9 cellular contexts compared by ENCODE assay signal in the genomic region with DNA sequence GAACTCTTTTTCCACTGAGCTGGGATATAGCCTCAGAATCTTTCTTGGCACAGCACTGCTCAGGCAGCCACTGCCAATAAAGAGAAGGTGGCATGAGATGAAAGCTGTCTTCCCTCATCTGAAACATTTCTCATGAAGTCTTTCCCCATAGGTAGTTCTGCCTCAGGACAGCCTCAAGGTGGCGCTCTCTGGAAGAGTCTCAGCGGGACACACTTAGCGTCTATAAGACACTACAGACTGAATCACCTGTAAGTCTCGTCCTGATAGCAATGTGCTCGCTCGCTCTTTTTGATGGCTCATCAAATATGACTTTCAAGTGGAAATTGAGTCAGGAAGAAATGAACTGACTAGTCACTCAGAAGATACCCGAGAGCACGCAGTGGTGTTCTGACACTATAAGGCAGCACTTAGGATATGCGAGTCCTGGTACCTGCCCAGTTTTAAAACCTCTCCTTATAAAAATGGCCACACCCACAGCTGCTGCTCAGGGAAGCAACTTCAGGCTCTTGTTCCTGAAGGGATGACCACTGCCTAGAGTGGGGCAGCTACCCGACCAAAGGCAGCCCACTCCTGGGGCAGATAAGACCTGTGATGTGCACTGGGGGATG.
DNase-seq lines count a peak whose midpoint lies in the region; ATAC-seq and TF ChIP-seq lines count a peak whose summit lies in the region.
"Had no signal": no experiment of that assay in that cellular context is flagged by ENCODE, and none has a peak within 500 bp of the region (broad histone marks: within the 10 kb centered on the region; RNA-seq: fewer than 3 reads in every experiment).

No MANE protein-coding gene starts in this region.

- H3K36me3 ChIP-seq in PC-9 (ENCODE audit: low read depth), result no peaks in the 10 kb centered on the region

- H3K27ac ChIP-seq in CD4-positive, alpha-beta T cell (ENCODE audit: low read depth, low read length), result no peak overlapping the region
- no peak overlapping the region for H3K27ac ChIP-seq in PC-9

- peak in 8 of 10 experiments; percentile 11 to 46 (median 21) for DNase-seq in CD4-positive, alpha-beta T cell
- DNase-seq in HFF-Myc (ENCODE audit: extremely low read depth, low read depth) (no peak), PC-9 (no peak), iris pigment epithelial cell (ENCODE audit: low read depth) (peak; percentile 70), NCI-H1436 (lab: John Stamatoyannopoulos, UW) (no peak)
- DNase-seq in activated naive CD8-positive, alpha-beta T cell treated with anti-CD3 and anti-CD28 coated beads, Interleukin-2, amount 10 ng/mL, durations not matched to agents 7 days and 5 days, result peak; percentile 43
- DNase-seq in stimulated activated CD8-positive, alpha-beta memory T cell treated with anti-CD3 and anti-CD28 coated beads, Interleukin-4, amount 100 ng/mL, for 24 hours (ENCODE audit: low read depth), result peak; percentile 17

- no peaks in the 10 kb centered on the region for H3F3A ChIP-seq in PC-9 (ENCODE audit: insufficient read depth, low read depth)

- no peaks in the 10 kb centered on the region for H3K79me2 ChIP-seq in PC-9 (ENCODE audit: low read depth)

- POLR2A ChIA-PET in CD4-positive, alpha-beta T cell (lab: Charles Lee), result no interaction called here
- POLR2A ChIA-PET in PC-9 (lab: Charles Lee; ENCODE audit: unreplicated experiment), result interaction anchor here (0.6 kb wide), 1 partner anchor 23 kb away, joined by 3 read pairs; no protein-coding TSS in a partner anchor
- POLR2A ChIA-PET in activated naive CD8-positive, alpha-beta T cell treated with anti-CD3 and anti-CD28 coated beads, Interleukin-2, amount 10 ng/mL, durations not matched to agents 7 days and 5 days (lab: Charles Lee), result no interaction called here

- H3K4me2 ChIP-seq in PC-9, result no peak overlapping the region

- BruUV-seq in PC-9 (replicated peaks; lab: Mats Ljungman, UMichigan), result no TSS peak

- intact Hi-C loops in CD4-positive, alpha-beta T cell (cut with DNase I, micrococcal nuclease), result loop anchor here (2.0 to 10.0 kb wide), 3 partner anchors 270 to 872 kb away; no protein-coding TSS in a partner anchor
- intact Hi-C loops in PC-9 (cut with micrococcal nuclease; ENCODE audit: unreplicated experiment), result loop anchor here (10.0 kb wide), 1 partner anchor 1490 kb away; no protein-coding TSS in a partner anchor

- no peaks in the 10 kb centered on the region for H3K9me3 Mint-ChIP-seq in CD4-positive, alpha-beta T cell
- H3K9me3 Mint-ChIP-seq in activated naive CD8-positive, alpha-beta T cell treated with anti-CD3 and anti-CD28 coated beads, Interleukin-2, amount 10 ng/mL, durations not matched to agents 7 days and 5 days, result peaks cover 13% of the 10 kb centered on the region
- H3K9me3 Mint-ChIP-seq: IgD-negative memory B cell had no signal

- CTCF ChIA-PET in CD4-positive, alpha-beta T cell (lab: Charles Lee), result interaction anchor here (1.3 kb wide), 1 partner anchor 1491 kb away, joined by 3 read pairs; no protein-coding TSS in a partner anchor
- CTCF ChIA-PET in PC-9 (lab: Charles Lee), result no interaction called here

- TF ChIP-seq CTCF in CD4-positive, alpha-beta T cell (IDR thresholded peaks at IDR 0.05), result peak; percentile 37
- TF ChIP-seq CTCF in HFF-Myc (IDR thresholded peaks at IDR 0.05; ENCODE audit: low read depth, low read length, missing control alignments) (peak; percentile 60), PC-9 (conservative IDR thresholded peaks at IDR 0.05) (peak; percentile 22; the same call in 1 of the 2 replicates)

- peak overlapping the region; percentile 6 for H3K27ac Mint-ChIP-seq in CD4-positive, alpha-beta T cell
- no peak overlapping the region for H3K27ac Mint-ChIP-seq in activated naive CD8-positive, alpha-beta T cell treated with anti-CD3 and anti-CD28 coated beads, Interleukin-2, amount 10 ng/mL, durations not matched to agents 7 days and 5 days

- no peak for ATAC-seq in CD4-positive, alpha-beta T cell (ENCODE audit: poor library complexity)
- ATAC-seq in activated naive CD8-positive, alpha-beta T cell treated with anti-CD3 and anti-CD28 coated beads, Interleukin-2, amount 10 ng/mL, durations not matched to agents 7 days and 5 days (ENCODE audit: low read depth), result no peak
- ATAC-seq in GM19035 (IDR thresholded peaks at IDR 0.05; ENCODE audit: unreplicated experiment), result no peak

- H3K9me3 ChIP-seq in CD4-positive, alpha-beta T cell (ENCODE audit: control insufficient read depth, low read length), result no peaks in the 10 kb centered on the region
- H3K9me3 ChIP-seq in PC-9 (ENCODE audit: insufficient read depth, low read depth), result no peaks in the 10 kb centered on the region

- no peaks in the 10 kb centered on the region for H3K4me1 Mint-ChIP-seq in CD4-positive, alpha-beta T cell (ENCODE audit: low read depth)
- H3K4me1 Mint-ChIP-seq in activated naive CD8-positive, alpha-beta T cell treated with anti-CD3 and anti-CD28 coated beads, Interleukin-2, amount 10 ng/mL, durations not matched to agents 7 days and 5 days, result peaks cover 8% of the 10 kb centered on the region

- H3K4me3 ChIP-seq in HFF-Myc (replicated peaks; ENCODE audit: low read depth, low read length), result no peak overlapping the region
- H3K4me3 ChIP-seq in PC-9, result no peak overlapping the region

- H2AFZ ChIP-seq in PC-9, result no peak overlapping the region

- no peaks in the 10 kb centered on the region for H3K9me2 ChIP-seq in PC-9 (ENCODE audit: insufficient read depth)

- no peaks in the 10 kb centered on the region for H3K27me3 ChIP-seq in CD4-positive, alpha-beta T cell (ENCODE audit: control insufficient read depth, insufficient read depth, low read length)
- no peaks in the 10 kb centered on the region for H3K27me3 ChIP-seq in PC-9 (ENCODE audit: insufficient read depth, low read depth)

- H3K36me3 Mint-ChIP-seq in CD4-positive, alpha-beta T cell (ENCODE audit: low read depth), result peaks cover 44% of the 10 kb centered on the region
- H3K36me3 Mint-ChIP-seq in activated naive CD8-positive, alpha-beta T cell treated with anti-CD3 and anti-CD28 coated beads, Interleukin-2, amount 10 ng/mL, durations not matched to agents 7 days and 5 days, result peaks cover 32% of the 10 kb centered on the region

- H3K27me3 Mint-ChIP-seq in CD4-positive, alpha-beta T cell, result no peaks in the 10 kb centered on the region
- H3K27me3 Mint-ChIP-seq in activated naive CD8-positive, alpha-beta T cell treated with anti-CD3 and anti-CD28 coated beads, Interleukin-2, amount 10 ng/mL, durations not matched to agents 7 days and 5 days, result no peaks in the 10 kb centered on the region
- H3K27me3 Mint-ChIP-seq: IgD-negative memory B cell had no signal

- no peaks in the 10 kb centered on the region for H4K20me1 ChIP-seq in PC-9 (ENCODE audit: insufficient read depth)

- no peaks in the 10 kb centered on the region for H3K4me1 ChIP-seq in PC-9 (replicated peaks; ENCODE audit: insufficient read depth)

- H3K4me3 Mint-ChIP-seq in CD4-positive, alpha-beta T cell, result no peak overlapping the region
- H3K4me3 Mint-ChIP-seq in activated naive CD8-positive, alpha-beta T cell treated with anti-CD3 and anti-CD28 coated beads, Interleukin-2, amount 10 ng/mL, durations not matched to agents 7 days and 5 days, result no peak overlapping the region
- H3K4me3 Mint-ChIP-seq: IgD-negative memory B cell had no signal

Comparison
In these comparisons a context has a peak if more than half of its experiments do, and no peak if none do; other contexts are left out.
1. DNase-seq: peak in CD4-positive, alpha-beta T cell (8 of 10), activated naive CD8-positive, alpha-beta T cell treated with anti-CD3 and anti-CD28 coated beads, Interleukin-2, amount 10 ng/mL, durations not matched to agents 7 days and 5 days (single experiment), iris pigment epithelial cell (single experiment) and stimulated activated CD8-positive, alpha-beta memory T cell treated with anti-CD3 and anti-CD28 coated beads, Interleukin-4, amount 100 ng/mL, for 24 hours (single experiment); none in HFF-Myc (single experiment), PC-9 (0 of 2) and NCI-H1436 (single experiment).
2. Peak in every context shown above with its lines, with median percentiles within 50 percentile points of each other: CTCF ChIP-seq.